ENCODE assay signal across 1 cellular context in the genomic region with DNA sequence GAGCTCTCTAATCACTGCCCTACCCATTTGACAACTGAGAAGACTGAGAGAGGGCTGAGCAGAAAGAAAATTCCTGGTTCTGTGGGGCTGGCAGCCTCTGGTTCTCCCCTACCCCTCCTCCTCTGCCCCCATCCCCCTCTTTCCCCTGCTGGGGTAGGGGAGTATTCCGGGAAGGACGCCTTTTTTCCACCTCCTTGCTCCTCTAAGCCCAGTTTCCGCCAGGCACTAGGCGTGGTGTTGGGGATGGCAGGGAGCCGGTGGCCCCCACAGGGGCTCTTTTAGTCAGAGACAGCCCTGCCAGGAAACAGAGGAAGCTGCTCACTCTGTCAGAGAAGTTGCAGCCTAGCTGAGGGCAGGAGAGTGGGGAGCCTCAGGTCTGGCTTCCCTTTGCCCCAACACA.
TF ChIP-seq lines count a peak whose summit lies in the region.

No MANE protein-coding gene starts in this region.

TF ChIP-seq in endothelial cell of umbilical vein, 7 proteins besides CTCF, POLR2A, EP300 and RAD21:
- no peak for TF ChIP-seq JUN (IDR thresholded peaks at IDR 0.05; ENCODE audit: borderline replicate concordance, insufficient read depth, insufficient read length, low read depth)
- no peak for TF ChIP-seq GATA2 (IDR thresholded peaks at IDR 0.05; ENCODE audit: insufficient read depth, insufficient read length, low read depth, low read length)
- no peak for TF ChIP-seq MYC (IDR thresholded peaks at IDR 0.05; ENCODE audit: low read depth, low read length)
- TF ChIP-seq EZH2 (IDR thresholded peaks at IDR 0.05; ENCODE audit: borderline replicate concordance, low read depth, low read length, severe bottlenecking): no peak
- TF ChIP-seq POLR2AphosphoS5 (IDR thresholded peaks at IDR 0.05; ENCODE audit: insufficient read depth, low read depth, low read length): no peak
- TF ChIP-seq, protein P1, sequence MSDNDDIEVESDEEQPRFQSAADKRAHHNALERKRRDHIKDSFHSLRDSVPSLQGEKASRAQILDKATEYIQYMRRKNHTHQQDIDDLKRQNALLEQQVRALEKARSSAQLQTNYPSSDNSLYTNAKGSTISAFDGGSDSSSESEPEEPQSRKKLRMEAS (IDR thresholded peaks at IDR 0.05; ENCODE audit: insufficient read depth, insufficient read length): no peak
- TF ChIP-seq FOS (IDR thresholded peaks at IDR 0.05; ENCODE audit: borderline replicate concordance, insufficient read depth, low read length): no peak
